In genomic region chr12:46383654-46384450, GRCh38 we compare ENCODE assay signal across 1 cellular context.
TF ChIP-seq lines count a peak whose summit lies in the region.

No MANE protein-coding gene starts in this region.

TF ChIP-seq in K562, 482 proteins besides CTCF, POLR2A, EP300 and RAD21 (continued from another document and continues in another):
- TF ChIP-seq CLOCK (CRISPR knock-in tag; IDR thresholded peaks at IDR 0.05; ENCODE audit: borderline replicate concordance) (no peak), GABPB1 (CRISPR knock-in tag; IDR thresholded peaks at IDR 0.05) (peak; percentile 56; the same call in 1 of the 2 replicates), CCAR2 (IDR thresholded peaks at IDR 0.05; ENCODE audit: low read depth, low read length) (no peak), NFE2L1 (tag; IDR thresholded peaks at IDR 0.05; ENCODE audit: borderline replicate concordance, low read depth) (no peak), PHTF2 (CRISPR knock-in tag; IDR thresholded peaks at IDR 0.05) (no peak; the same call in 1 of the 2 replicates), ZNF318 (IDR thresholded peaks at IDR 0.05; ENCODE audit: borderline replicate concordance in 1 of 2, low read depth in 1 of 2) (no peak), ZNF24 (IDR thresholded peaks at IDR 0.05) (no peak), U2AF2 (optimal IDR thresholded peaks at IDR 0.05; ENCODE audit: low read depth, low read length) (no peak), SRSF9 (IDR thresholded peaks at IDR 0.05; ENCODE audit: borderline replicate concordance, low read depth, low read length) (no peak), KAT7 (CRISPR knock-in tag; IDR thresholded peaks at IDR 0.05; ENCODE audit: borderline replicate concordance) (peak; percentile 38; the same call in 1 of the 2 replicates), ZNF57 (CRISPR knock-in tag; IDR thresholded peaks at IDR 0.05) (no peak), IRF2 (CRISPR knock-in tag; IDR thresholded peaks at IDR 0.05) (no peak), TAF1 (IDR thresholded peaks at IDR 0.05; ENCODE audit: control insufficient read depth, extremely low read depth, insufficient read depth, low read length, severe bottlenecking) (peak; percentile 18)
- TF ChIP-seq, protein P1, sequence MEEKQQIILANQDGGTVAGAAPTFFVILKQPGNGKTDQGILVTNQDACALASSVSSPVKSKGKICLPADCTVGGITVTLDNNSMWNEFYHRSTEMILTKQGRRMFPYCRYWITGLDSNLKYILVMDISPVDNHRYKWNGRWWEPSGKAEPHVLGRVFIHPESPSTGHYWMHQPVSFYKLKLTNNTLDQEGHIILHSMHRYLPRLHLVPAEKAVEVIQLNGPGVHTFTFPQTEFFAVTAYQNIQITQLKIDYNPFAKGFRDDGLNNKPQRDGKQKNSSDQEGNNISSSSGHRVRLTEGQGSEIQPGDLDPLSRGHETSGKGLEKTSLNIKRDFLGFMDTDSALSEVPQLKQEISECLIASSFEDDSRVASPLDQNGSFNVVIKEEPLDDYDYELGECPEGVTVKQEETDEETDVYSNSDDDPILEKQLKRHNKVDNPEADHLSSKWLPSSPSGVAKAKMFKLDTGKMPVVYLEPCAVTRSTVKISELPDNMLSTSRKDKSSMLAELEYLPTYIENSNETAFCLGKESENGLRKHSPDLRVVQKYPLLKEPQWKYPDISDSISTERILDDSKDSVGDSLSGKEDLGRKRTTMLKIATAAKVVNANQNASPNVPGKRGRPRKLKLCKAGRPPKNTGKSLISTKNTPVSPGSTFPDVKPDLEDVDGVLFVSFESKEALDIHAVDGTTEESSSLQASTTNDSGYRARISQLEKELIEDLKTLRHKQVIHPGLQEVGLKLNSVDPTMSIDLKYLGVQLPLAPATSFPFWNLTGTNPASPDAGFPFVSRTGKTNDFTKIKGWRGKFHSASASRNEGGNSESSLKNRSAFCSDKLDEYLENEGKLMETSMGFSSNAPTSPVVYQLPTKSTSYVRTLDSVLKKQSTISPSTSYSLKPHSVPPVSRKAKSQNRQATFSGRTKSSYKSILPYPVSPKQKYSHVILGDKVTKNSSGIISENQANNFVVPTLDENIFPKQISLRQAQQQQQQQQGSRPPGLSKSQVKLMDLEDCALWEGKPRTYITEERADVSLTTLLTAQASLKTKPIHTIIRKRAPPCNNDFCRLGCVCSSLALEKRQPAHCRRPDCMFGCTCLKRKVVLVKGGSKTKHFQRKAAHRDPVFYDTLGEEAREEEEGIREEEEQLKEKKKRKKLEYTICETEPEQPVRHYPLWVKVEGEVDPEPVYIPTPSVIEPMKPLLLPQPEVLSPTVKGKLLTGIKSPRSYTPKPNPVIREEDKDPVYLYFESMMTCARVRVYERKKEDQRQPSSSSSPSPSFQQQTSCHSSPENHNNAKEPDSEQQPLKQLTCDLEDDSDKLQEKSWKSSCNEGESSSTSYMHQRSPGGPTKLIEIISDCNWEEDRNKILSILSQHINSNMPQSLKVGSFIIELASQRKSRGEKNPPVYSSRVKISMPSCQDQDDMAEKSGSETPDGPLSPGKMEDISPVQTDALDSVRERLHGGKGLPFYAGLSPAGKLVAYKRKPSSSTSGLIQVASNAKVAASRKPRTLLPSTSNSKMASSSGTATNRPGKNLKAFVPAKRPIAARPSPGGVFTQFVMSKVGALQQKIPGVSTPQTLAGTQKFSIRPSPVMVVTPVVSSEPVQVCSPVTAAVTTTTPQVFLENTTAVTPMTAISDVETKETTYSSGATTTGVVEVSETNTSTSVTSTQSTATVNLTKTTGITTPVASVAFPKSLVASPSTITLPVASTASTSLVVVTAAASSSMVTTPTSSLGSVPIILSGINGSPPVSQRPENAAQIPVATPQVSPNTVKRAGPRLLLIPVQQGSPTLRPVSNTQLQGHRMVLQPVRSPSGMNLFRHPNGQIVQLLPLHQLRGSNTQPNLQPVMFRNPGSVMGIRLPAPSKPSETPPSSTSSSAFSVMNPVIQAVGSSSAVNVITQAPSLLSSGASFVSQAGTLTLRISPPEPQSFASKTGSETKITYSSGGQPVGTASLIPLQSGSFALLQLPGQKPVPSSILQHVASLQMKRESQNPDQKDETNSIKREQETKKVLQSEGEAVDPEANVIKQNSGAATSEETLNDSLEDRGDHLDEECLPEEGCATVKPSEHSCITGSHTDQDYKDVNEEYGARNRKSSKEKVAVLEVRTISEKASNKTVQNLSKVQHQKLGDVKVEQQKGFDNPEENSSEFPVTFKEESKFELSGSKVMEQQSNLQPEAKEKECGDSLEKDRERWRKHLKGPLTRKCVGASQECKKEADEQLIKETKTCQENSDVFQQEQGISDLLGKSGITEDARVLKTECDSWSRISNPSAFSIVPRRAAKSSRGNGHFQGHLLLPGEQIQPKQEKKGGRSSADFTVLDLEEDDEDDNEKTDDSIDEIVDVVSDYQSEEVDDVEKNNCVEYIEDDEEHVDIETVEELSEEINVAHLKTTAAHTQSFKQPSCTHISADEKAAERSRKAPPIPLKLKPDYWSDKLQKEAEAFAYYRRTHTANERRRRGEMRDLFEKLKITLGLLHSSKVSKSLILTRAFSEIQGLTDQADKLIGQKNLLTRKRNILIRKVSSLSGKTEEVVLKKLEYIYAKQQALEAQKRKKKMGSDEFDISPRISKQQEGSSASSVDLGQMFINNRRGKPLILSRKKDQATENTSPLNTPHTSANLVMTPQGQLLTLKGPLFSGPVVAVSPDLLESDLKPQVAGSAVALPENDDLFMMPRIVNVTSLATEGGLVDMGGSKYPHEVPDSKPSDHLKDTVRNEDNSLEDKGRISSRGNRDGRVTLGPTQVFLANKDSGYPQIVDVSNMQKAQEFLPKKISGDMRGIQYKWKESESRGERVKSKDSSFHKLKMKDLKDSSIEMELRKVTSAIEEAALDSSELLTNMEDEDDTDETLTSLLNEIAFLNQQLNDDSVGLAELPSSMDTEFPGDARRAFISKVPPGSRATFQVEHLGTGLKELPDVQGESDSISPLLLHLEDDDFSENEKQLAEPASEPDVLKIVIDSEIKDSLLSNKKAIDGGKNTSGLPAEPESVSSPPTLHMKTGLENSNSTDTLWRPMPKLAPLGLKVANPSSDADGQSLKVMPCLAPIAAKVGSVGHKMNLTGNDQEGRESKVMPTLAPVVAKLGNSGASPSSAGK (IDR thresholded peaks at IDR 0.05): no peak
- TF ChIP-seq, protein P2, sequence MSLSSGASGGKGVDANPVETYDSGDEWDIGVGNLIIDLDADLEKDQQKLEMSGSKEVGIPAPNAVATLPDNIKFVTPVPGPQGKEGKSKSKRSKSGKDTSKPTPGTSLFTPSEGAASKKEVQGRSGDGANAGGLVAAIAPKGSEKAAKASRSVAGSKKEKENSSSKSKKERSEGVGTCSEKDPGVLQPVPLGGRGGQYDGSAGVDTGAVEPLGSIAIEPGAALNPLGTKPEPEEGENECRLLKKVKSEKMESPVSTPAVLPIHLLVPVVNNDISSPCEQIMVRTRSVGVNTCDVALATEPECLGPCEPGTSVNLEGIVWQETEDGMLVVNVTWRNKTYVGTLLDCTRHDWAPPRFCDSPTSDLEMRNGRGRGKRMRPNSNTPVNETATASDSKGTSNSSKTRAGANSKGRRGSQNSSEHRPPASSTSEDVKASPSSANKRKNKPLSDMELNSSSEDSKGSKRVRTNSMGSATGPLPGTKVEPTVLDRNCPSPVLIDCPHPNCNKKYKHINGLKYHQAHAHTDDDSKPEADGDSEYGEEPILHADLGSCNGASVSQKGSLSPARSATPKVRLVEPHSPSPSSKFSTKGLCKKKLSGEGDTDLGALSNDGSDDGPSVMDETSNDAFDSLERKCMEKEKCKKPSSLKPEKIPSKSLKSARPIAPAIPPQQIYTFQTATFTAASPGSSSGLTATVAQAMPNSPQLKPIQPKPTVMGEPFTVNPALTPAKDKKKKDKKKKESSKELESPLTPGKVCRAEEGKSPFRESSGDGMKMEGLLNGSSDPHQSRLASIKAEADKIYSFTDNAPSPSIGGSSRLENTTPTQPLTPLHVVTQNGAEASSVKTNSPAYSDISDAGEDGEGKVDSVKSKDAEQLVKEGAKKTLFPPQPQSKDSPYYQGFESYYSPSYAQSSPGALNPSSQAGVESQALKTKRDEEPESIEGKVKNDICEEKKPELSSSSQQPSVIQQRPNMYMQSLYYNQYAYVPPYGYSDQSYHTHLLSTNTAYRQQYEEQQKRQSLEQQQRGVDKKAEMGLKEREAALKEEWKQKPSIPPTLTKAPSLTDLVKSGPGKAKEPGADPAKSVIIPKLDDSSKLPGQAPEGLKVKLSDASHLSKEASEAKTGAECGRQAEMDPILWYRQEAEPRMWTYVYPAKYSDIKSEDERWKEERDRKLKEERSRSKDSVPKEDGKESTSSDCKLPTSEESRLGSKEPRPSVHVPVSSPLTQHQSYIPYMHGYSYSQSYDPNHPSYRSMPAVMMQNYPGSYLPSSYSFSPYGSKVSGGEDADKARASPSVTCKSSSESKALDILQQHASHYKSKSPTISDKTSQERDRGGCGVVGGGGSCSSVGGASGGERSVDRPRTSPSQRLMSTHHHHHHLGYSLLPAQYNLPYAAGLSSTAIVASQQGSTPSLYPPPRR (CRISPR knock-in tag; IDR thresholded peaks at IDR 0.05; ENCODE audit: borderline replicate concordance): no peak
- TF ChIP-seq, protein P3, sequence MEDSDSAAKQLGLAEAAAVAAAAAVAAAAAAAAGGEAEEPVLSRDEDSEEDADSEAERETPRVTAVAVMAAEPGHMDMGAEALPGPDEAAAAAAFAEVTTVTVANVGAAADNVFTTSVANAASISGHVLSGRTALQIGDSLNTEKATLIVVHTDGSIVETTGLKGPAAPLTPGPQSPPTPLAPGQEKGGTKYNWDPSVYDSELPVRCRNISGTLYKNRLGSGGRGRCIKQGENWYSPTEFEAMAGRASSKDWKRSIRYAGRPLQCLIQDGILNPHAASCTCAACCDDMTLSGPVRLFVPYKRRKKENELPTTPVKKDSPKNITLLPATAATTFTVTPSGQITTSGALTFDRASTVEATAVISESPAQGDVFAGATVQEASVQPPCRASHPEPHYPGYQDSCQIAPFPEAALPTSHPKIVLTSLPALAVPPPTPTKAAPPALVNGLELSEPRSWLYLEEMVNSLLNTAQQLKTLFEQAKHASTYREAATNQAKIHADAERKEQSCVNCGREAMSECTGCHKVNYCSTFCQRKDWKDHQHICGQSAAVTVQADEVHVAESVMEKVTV (CRISPR knock-in tag; IDR thresholded peaks at IDR 0.05): no peak
